1 cellular context compared by ENCODE assay signal in the genomic region with DNA sequence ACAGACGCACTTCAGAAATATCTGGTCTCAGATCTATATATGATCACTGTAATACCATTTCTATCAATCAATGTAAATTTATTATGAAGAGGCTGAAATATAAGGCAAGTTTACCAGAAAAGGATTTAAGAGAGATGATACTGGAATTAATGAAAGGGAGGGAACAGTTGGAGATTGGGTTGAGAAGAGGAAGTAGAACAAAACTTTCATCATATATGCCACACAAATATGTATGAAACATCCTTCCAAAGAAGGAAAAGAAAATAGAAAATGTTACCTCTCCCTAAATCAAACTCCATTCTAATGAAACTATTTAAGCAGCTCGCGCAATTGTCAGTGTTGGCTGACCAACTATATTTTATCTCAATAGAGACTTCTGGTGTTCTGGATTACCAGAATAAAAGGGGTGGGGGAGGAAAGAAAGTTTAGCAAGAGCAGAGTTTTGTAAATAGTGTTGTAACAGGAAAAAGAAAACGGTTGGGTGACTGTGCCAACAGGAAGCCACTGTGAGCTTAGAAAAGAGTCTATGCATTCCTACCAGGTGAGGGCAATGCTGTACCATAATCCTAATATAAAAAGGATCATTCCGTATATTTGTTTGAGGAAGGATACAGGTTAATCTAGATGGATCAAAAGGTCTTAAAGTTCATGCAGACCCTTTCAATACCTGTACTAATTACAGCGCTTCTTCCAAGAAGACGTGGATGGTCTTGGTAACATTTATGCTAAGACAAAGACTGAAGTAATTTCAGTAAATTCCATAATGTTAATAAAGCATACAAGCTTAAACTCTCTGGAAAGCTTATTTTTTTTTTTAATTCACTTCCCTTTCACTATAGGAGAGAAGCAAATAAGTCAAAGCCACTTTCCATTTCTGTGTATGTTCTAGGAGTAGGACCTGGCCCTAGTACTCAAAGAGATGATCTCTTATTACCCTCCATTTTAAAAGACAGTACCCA.
TF ChIP-seq lines count a peak whose summit lies in the region.

No MANE protein-coding gene starts in this region.

TF ChIP-seq in GM12878, 131 proteins besides CTCF, POLR2A, EP300 and RAD21:
- peak; percentile 38; the same call in 1 of the 2 replicates for TF ChIP-seq SMC3 (IDR thresholded peaks at IDR 0.05; ENCODE audit: borderline replicate concordance, low read length)
- no peak for TF ChIP-seq YY1 (IDR thresholded peaks at IDR 0.05; ENCODE audit: low read depth, low read length)
